8 cellular contexts compared by ENCODE assay signal in genomic region chr6:149723771-149724417, GRCh38. TPM values are rescaled to one million over a fixed set of nuclear protein-coding genes. Genes with fewer than 3 reads are reported as not detected.
DNase-seq lines count a peak whose midpoint lies in the region; FAIRE-seq and TF ChIP-seq lines count a peak whose summit lies in the region.

No MANE protein-coding gene starts in this region.

- no peaks in the 10 kb centered on the region for H3K36me3 Mint-ChIP-seq in astrocyte (ENCODE audit: low read depth, unreplicated experiment)

- H3K27ac Mint-ChIP-seq in astrocyte (ENCODE audit: unreplicated experiment), result no peak overlapping the region

- H3K9ac ChIP-seq in astrocyte (ENCODE audit: low read length), result no peak overlapping the region

- no peaks in the 10 kb centered on the region for H3K79me2 ChIP-seq in astrocyte (ENCODE audit: insufficient read depth, low read length)

- no peaks in the 10 kb centered on the region for H4K20me1 ChIP-seq in astrocyte (ENCODE audit: insufficient read depth, low read length)

- TF ChIP-seq CTCF in astrocyte (IDR thresholded peaks at IDR 0.05; ENCODE audit: insufficient read depth, low read depth, low read length), result peak; percentile 92

- DNase-seq in activated T-cell treated with anti-CD3 and anti-CD28 coated beads for 1 hour (ENCODE audit: low read depth) (peak; percentile 14), Kasumi-1 (lab: John Stamatoyannopoulos, UW) (peak; percentile 87 to 94), SIG-M5 treated with dmso at 0.1 percent for 504 hours (lab: John Stamatoyannopoulos, UW; ENCODE audit: unreplicated experiment) (peak; percentile 78), astrocyte (ENCODE audit: low read depth) (peak; percentile 62), hippocampal formation (lab: John Stamatoyannopoulos, UW) (peak; percentile 50 to 88), KG1 (lab: John Stamatoyannopoulos, UW) (no peak)
- no peak for DNase-seq in activated T-cell treated with anti-CD3 and anti-CD28 coated beads, Interleukin-2, amount 50 U/mL, for 1 hour
- peak; percentile 40 for DNase-seq in stimulated activated CD4-positive, alpha-beta T cell treated with anti-CD3 and anti-CD28 coated beads, Interleukin-1b, Interleukin-23, amount 100 ng/mL, for 48 hours

- H3K4me2 ChIP-seq in astrocyte (ENCODE audit: low read length), result no peak overlapping the region

- no peaks in the 10 kb centered on the region for H3K4me1 Mint-ChIP-seq in astrocyte (ENCODE audit: low read depth, unreplicated experiment)

- H3K27ac ChIP-seq in astrocyte (ENCODE audit: low read depth, low read length), result no peak overlapping the region

- peaks cover 15% of the 10 kb centered on the region for H3K36me3 ChIP-seq in astrocyte (ENCODE audit: insufficient read depth, low read length)

- no peak overlapping the region for H3K4me3 Mint-ChIP-seq in astrocyte (ENCODE audit: unreplicated experiment)

- H3K4me1 ChIP-seq in astrocyte (ENCODE audit: insufficient read depth, low read length), result no peaks in the 10 kb centered on the region

- no peaks in the 10 kb centered on the region for H3K27me3 Mint-ChIP-seq in astrocyte (ENCODE audit: low read depth, unreplicated experiment)

- no peak overlapping the region for H3K4me3 ChIP-seq in astrocyte (ENCODE audit: insufficient read depth, low read depth, low read length)

- H2AFZ ChIP-seq in astrocyte (ENCODE audit: low read depth, low read length), result no peak overlapping the region

- H3K27me3 ChIP-seq in astrocyte (ENCODE audit: insufficient read depth, low read length), result no peaks in the 10 kb centered on the region

- FAIRE-seq in astrocyte (lab: Jason Lieb, UNC), result no peak

- H3K9me3 Mint-ChIP-seq in astrocyte (ENCODE audit: unreplicated experiment), result no peaks in the 10 kb centered on the region

- H3K9me3 ChIP-seq in astrocyte (ENCODE audit: insufficient read depth, low read depth, low read length), result no peaks in the 10 kb centered on the region

RNA-seq across cellular contexts. Expression of gene LATS1, which starts 6.0 kb away (rescaled TPM):
- total RNA-seq in astrocyte, result 25.6 and 27.9 TPM in 2 replicates

RNA-seq across cellular contexts. Expression of gene NUP43, which starts 22.4 kb away (rescaled TPM):
- total RNA-seq in astrocyte, result 38.2 and 39.7 TPM in 2 replicates

RNA-seq across cellular contexts. Expression of gene PCMT1, which starts 25.6 kb away (rescaled TPM):
- 127 TPM in 2 replicates for total RNA-seq in astrocyte

Comparison
In these comparisons a context has a peak if more than half of its experiments do, and no peak if none do; other contexts are left out.
1. DNase-seq: peak in activated T-cell treated with anti-CD3 and anti-CD28 coated beads for 1 hour (single experiment), Kasumi-1 (2 of 2), SIG-M5 treated with dmso at 0.1 percent for 504 hours (single experiment), astrocyte (single experiment), hippocampal formation (2 of 2) and stimulated activated CD4-positive, alpha-beta T cell treated with anti-CD3 and anti-CD28 coated beads, Interleukin-1b, Interleukin-23, amount 100 ng/mL, for 48 hours (single experiment); none in activated T-cell treated with anti-CD3 and anti-CD28 coated beads, Interleukin-2, amount 50 U/mL, for 1 hour (single experiment) and KG1 (single experiment).